In genomic region chr1:17629460-17629859, GRCh38 we compare ENCODE assay signal across 9 cellular contexts.
DNase-seq lines count a peak whose midpoint lies in the region; ATAC-seq and TF ChIP-seq lines count a peak whose summit lies in the region.
"Had no signal": no experiment of that assay in that cellular context is flagged by ENCODE, and none has a peak within 500 bp of the region (broad histone marks: within the 10 kb centered on the region; RNA-seq: fewer than 3 reads in every experiment).

No MANE protein-coding gene starts in this region.

- peaks cover 82 to 90% of the 10 kb centered on the region in 2 donors for H3K36me3 ChIP-seq in mucosa of rectum (ENCODE audit: control insufficient read depth in 2 of 2, insufficient read depth in 2 of 2, low read length in 2 of 2)

- H3K9me3 Mint-ChIP-seq in HFFc6: no peaks in the 10 kb centered on the region
- H3K9me3 Mint-ChIP-seq: activated naive CD4-positive, alpha-beta T cell treated with anti-CD3 and anti-CD28 coated beads, Interleukin-2, amount 10 ng/mL, durations not matched to agents 7 days and 5 days had no signal

- CTCF ChIA-PET in AG04450 (lab: Charles Lee): interaction anchor here (0.6 to 1.8 kb wide), 2 partner anchors 22 to 134 kb away, joined by 3 to 6 read pairs; no protein-coding TSS in a partner anchor

- no peaks in the 10 kb centered on the region; the same call in 1 of the 2 replicates for H3K27me3 Mint-ChIP-seq in HFFc6 (ENCODE audit: insufficient read depth)
- H3K27me3 Mint-ChIP-seq: activated naive CD4-positive, alpha-beta T cell treated with anti-CD3 and anti-CD28 coated beads, Interleukin-2, amount 10 ng/mL, durations not matched to agents 7 days and 5 days had no signal

- H3K4me3 ChIP-seq in AG04450 (ENCODE audit: low read depth, low read length) (no peak overlapping the region), choroid plexus epithelial cell (ENCODE audit: low read depth, low read length) (no peak overlapping the region), mucosa of rectum (ENCODE audit: low read length in 2 of 2) (no peak overlapping the region)

- no peak overlapping the region for H3K9ac ChIP-seq in mucosa of rectum (ENCODE audit: low read depth in 1 of 2, low read length in 2 of 2)

- H3K4me1 Mint-ChIP-seq in HFFc6 (ENCODE audit: low read depth): peaks cover 35% of the 10 kb centered on the region
- H3K4me1 Mint-ChIP-seq: activated naive CD4-positive, alpha-beta T cell treated with anti-CD3 and anti-CD28 coated beads, Interleukin-2, amount 10 ng/mL, durations not matched to agents 7 days and 5 days had no signal

- no peaks in the 10 kb centered on the region for H3K27me3 ChIP-seq in AG04450 (ENCODE audit: control insufficient read depth, insufficient read depth, low read length)
- H3K27me3 ChIP-seq in mucosa of rectum (ENCODE audit: control insufficient read depth in 2 of 2, insufficient read depth in 2 of 2, low read length in 2 of 2): no peaks in the 10 kb centered on the region

- no peak overlapping the region for H3K4me3 Mint-ChIP-seq in HFFc6
- H3K4me3 Mint-ChIP-seq: activated naive CD4-positive, alpha-beta T cell treated with anti-CD3 and anti-CD28 coated beads, Interleukin-2, amount 10 ng/mL, durations not matched to agents 7 days and 5 days had no signal

- H3K27ac Mint-ChIP-seq in HFFc6: no peak overlapping the region
- H3K27ac Mint-ChIP-seq: activated naive CD4-positive, alpha-beta T cell treated with anti-CD3 and anti-CD28 coated beads, Interleukin-2, amount 10 ng/mL, durations not matched to agents 7 days and 5 days had no signal

- TF ChIP-seq CTCF in AG04450 (IDR thresholded peaks at IDR 0.05; ENCODE audit: low read depth, low read length) (peak; percentile 41), HFFc6 (IDR thresholded peaks at IDR 0.05) (peak; percentile 70), choroid plexus epithelial cell (conservative IDR thresholded peaks at IDR 0.05; ENCODE audit: low read depth, low read length) (peak; percentile 25)

- DNase-seq in AG04450 (ENCODE audit: low read depth, low spot score): no peak
- DNase-seq in HFFc6: no peak
- no peak for DNase-seq in choroid plexus epithelial cell (ENCODE audit: low read depth)
- no peak for DNase-seq in NCI-H1694 (lab: John Stamatoyannopoulos, UW)
- no peak for DNase-seq in C1 segment of cervical spinal cord (lab: John Stamatoyannopoulos, UW)
- DNase-seq: activated naive CD4-positive, alpha-beta T cell treated with anti-CD3 and anti-CD28 coated beads, Interleukin-2, amount 10 ng/mL, durations not matched to agents 7 days and 5 days had no signal

- H3K9me3 ChIP-seq in AG04450 (ENCODE audit: control insufficient read depth, insufficient read depth, low read length) (no peaks in the 10 kb centered on the region), mucosa of rectum (ENCODE audit: control insufficient read depth in 2 of 2, low read length in 2 of 2) (no peaks in the 10 kb centered on the region)

- peaks cover 22% of the 10 kb centered on the region; the same call in 1 of the 2 replicates for H3K36me3 Mint-ChIP-seq in HFFc6 (ENCODE audit: low read depth)
- H3K36me3 Mint-ChIP-seq: activated naive CD4-positive, alpha-beta T cell treated with anti-CD3 and anti-CD28 coated beads, Interleukin-2, amount 10 ng/mL, durations not matched to agents 7 days and 5 days had no signal

- H3K27ac ChIP-seq in AG04450 (ENCODE audit: low read depth, low read length) (no peak overlapping the region), mucosa of rectum (ENCODE audit: low read depth in 2 of 2, low read length in 2 of 2) (peak overlapping the region; percentile 9 to 14)

- H3K4me1 ChIP-seq in mucosa of rectum (ENCODE audit: control insufficient read depth in 2 of 2, insufficient read depth in 2 of 2, low read length in 2 of 2): no peaks in the 10 kb centered on the region

- POLR2A ChIA-PET in AG04450 (lab: Yijun Ruan, JAX): no interaction called here

- ATAC-seq in GM21723 (IDR thresholded peaks at IDR 0.05; ENCODE audit: unreplicated experiment) (no peak), HG02970 (IDR thresholded peaks at IDR 0.05; ENCODE audit: low FRiP score, unreplicated experiment) (no peak)
